Comparison of ENCODE assay signal across 10 cellular contexts in the genomic region with DNA sequence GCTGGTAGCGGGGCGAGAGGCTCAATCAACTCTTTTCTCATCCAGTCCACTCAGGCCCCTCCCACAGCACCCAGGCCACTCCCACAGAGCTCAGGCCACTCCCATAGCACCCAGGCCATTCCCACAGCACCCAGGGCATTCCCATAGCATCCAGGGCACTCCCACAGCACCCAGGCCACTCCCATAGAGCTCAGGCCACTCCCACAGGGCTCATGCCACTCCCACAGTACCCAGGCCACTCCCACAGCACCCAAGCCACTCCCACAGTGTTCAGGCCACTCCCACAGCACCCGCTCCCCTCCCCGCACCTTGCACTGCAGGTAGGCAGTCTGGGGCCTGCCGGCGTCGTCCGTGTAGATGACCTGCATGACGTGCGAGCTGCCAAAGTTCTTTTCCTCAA. TPM values are rescaled to one million over a fixed set of nuclear protein-coding genes. Genes with fewer than 3 reads are reported as not detected.
DNase-seq lines count a peak whose midpoint lies in the region; ATAC-seq and TF ChIP-seq lines count a peak whose summit lies in the region.
"Not testable (repeated sequence)": the region's sequence is repeated elsewhere in the genome, so short reads cannot be mapped to it uniquely, and the experiment has no call there.
"Had no signal": no experiment of that assay in that cellular context is flagged by ENCODE, and none has a peak within 500 bp of the region (broad histone marks: within the 10 kb centered on the region; RNA-seq: fewer than 3 reads in every experiment).

No MANE protein-coding gene starts in this region.

- peak; percentile 56 for DNase-seq in EH (ENCODE audit: low read depth)
- DNase-seq in NAMALWA (ENCODE audit: low spot score), result peak; percentile 63
- DNase-seq in SW480 (ENCODE audit: low spot score), result peak; percentile 41
- DNase-seq in activated CD8-positive, alpha-beta T cell treated with anti-CD3 and anti-CD28 coated beads for 36 hours, result peak; percentile 56
- peak; percentile 16 for DNase-seq in astrocyte of the hippocampus (ENCODE audit: low read depth, low spot score)
- DNase-seq in fibroblast of pulmonary artery (ENCODE audit: low read depth), result peak; percentile 42
- peak in 7 of 10 donors; percentile 29 to 59 (median 51) for DNase-seq in naive thymus-derived CD8-positive, alpha-beta T cell
- peak in 1 of 2 donors; percentile 52 for DNase-seq in upper lobe of left lung

- H3K36me3 Mint-ChIP-seq in activated CD8-positive, alpha-beta T cell treated with anti-CD3 and anti-CD28 coated beads for 36 hours (ENCODE audit: low read depth), result peaks cover 14% of the 10 kb centered on the region
- peaks cover 0 to 15% (median 0%) of the 10 kb centered on the region in 3 donors for H3K36me3 Mint-ChIP-seq in naive thymus-derived CD8-positive, alpha-beta T cell

- H3K36me3 ChIP-seq in upper lobe of left lung, result not testable (repeated sequence)

- H3K27ac ChIP-seq in upper lobe of left lung, result not testable (repeated sequence)

- H3K4me1 Mint-ChIP-seq in activated CD8-positive, alpha-beta T cell treated with anti-CD3 and anti-CD28 coated beads for 36 hours (ENCODE audit: low read depth), result not testable (repeated sequence)
- peaks cover 2 to 10% (median 7%) of the 10 kb centered on the region in 4 donors for H3K4me1 Mint-ChIP-seq in naive thymus-derived CD8-positive, alpha-beta T cell

- H3K4me1 ChIP-seq in upper lobe of left lung, result not testable (repeated sequence)

- H3K4me3 ChIP-seq in fibroblast of pulmonary artery (replicated peaks; ENCODE audit: low read depth, low read length); upper lobe of left lung: not testable (repeated sequence)

- H3K4me3 Mint-ChIP-seq in activated CD8-positive, alpha-beta T cell treated with anti-CD3 and anti-CD28 coated beads for 36 hours, result not testable (repeated sequence)
- H3K4me3 Mint-ChIP-seq in naive thymus-derived CD8-positive, alpha-beta T cell, result peak overlapping the region in 1 of 10 donors; percentile 34

- H3K27ac Mint-ChIP-seq in activated CD8-positive, alpha-beta T cell treated with anti-CD3 and anti-CD28 coated beads for 36 hours, result not testable (repeated sequence)
- H3K27ac Mint-ChIP-seq in naive thymus-derived CD8-positive, alpha-beta T cell, result peak overlapping the region in 2 of 10 donors; percentile 27 to 49

- H3K9me3 ChIP-seq in upper lobe of left lung, result not testable (repeated sequence)

- not testable (repeated sequence) for H3K27me3 ChIP-seq in upper lobe of left lung

- CTCF ChIA-PET in activated CD8-positive, alpha-beta T cell treated with anti-CD3 and anti-CD28 coated beads for 36 hours (lab: Charles Lee), result not testable (repeated sequence)

- WGBS in upper lobe of left lung, 2 donors, result 55 to 63% methylated on average over 4 to 8 of the region's 10 CpGs

- not testable (repeated sequence) for TF ChIP-seq EP300 in upper lobe of left lung (IDR thresholded peaks at IDR 0.05)

- intact Hi-C loops in activated CD8-positive, alpha-beta T cell treated with anti-CD3 and anti-CD28 coated beads for 36 hours (cut with micrococcal nuclease), result not testable (repeated sequence)

- POLR2A ChIA-PET in activated CD8-positive, alpha-beta T cell treated with anti-CD3 and anti-CD28 coated beads for 36 hours (lab: Charles Lee); naive thymus-derived CD8-positive, alpha-beta T cell (lab: Charles Lee): not testable (repeated sequence)

- not testable (repeated sequence) for TF ChIP-seq CTCF in activated CD8-positive, alpha-beta T cell treated with anti-CD3 and anti-CD28 coated beads for 36 hours (IDR thresholded peaks at IDR 0.05); fibroblast of pulmonary artery (IDR thresholded peaks at IDR 0.05; ENCODE audit: low read length, missing control alignments); upper lobe of left lung (IDR thresholded peaks at IDR 0.05)

- peak; percentile 34 for ATAC-seq in activated CD8-positive, alpha-beta T cell treated with anti-CD3 and anti-CD28 coated beads for 36 hours
- ATAC-seq in naive thymus-derived CD8-positive, alpha-beta T cell, result peak; percentile 5 to 20
- ATAC-seq in upper lobe of left lung (ENCODE audit: low FRiP score in 2 of 2), result peak; percentile 7 to 32

- TF ChIP-seq POLR2A in upper lobe of left lung (IDR thresholded peaks at IDR 0.05), result not testable (repeated sequence)

- not testable (repeated sequence) for H3K9me3 Mint-ChIP-seq in activated CD8-positive, alpha-beta T cell treated with anti-CD3 and anti-CD28 coated beads for 36 hours; naive thymus-derived CD8-positive, alpha-beta T cell

- not testable (repeated sequence) for H3K27me3 Mint-ChIP-seq in activated CD8-positive, alpha-beta T cell treated with anti-CD3 and anti-CD28 coated beads for 36 hours; naive thymus-derived CD8-positive, alpha-beta T cell

RNA-seq across cellular contexts. Expression of gene DBNL, which starts 8.1 kb away (rescaled TPM):
- 100 to 1,000 TPM; 108 to 110 TPM for total RNA-seq in activated CD8-positive, alpha-beta T cell treated with anti-CD3 and anti-CD28 coated beads for 36 hours
- total RNA-seq in naive thymus-derived CD8-positive, alpha-beta T cell, result 100 to 1,000 TPM; 184 to 192 TPM
- polyA plus RNA-seq in naive thymus-derived CD8-positive, alpha-beta T cell, result 100 to 1,000 TPM; 180 to 222 (median 218) TPM
- 100 to 1,000 TPM in 5 of 6 donors, 10 to 100 TPM in 1; 81.8 to 169 (median 130) TPM for total RNA-seq in upper lobe of left lung

RNA-seq across cellular contexts. Expression of gene PGAM2, which starts 29.0 kb away (rescaled TPM):
- under 1 TPM in 1 of 2 experiments, not detected in 1; 0.49 TPM for total RNA-seq in activated CD8-positive, alpha-beta T cell treated with anti-CD3 and anti-CD28 coated beads for 36 hours
- total RNA-seq in naive thymus-derived CD8-positive, alpha-beta T cell, result 1 to 10 TPM; 3.3 to 3.9 TPM
- not detected for polyA plus RNA-seq in naive thymus-derived CD8-positive, alpha-beta T cell
- under 1 TPM in 4 of 6 donors, not detected in 2; 0.26 to 0.91 (median 0.75) TPM for total RNA-seq in upper lobe of left lung

RNA-seq across cellular contexts. Expression of gene SPDYE1, which starts 38.7 kb away (rescaled TPM):
- total RNA-seq in activated CD8-positive, alpha-beta T cell treated with anti-CD3 and anti-CD28 coated beads for 36 hours, result not detected
- not detected for total RNA-seq in naive thymus-derived CD8-positive, alpha-beta T cell
- under 1 TPM in 2 of 3 donors, not detected in 1; 0.12 to 0.14 TPM for polyA plus RNA-seq in naive thymus-derived CD8-positive, alpha-beta T cell
- total RNA-seq in upper lobe of left lung, result not detected
- total RNA-seq: neural crest cell had no signal
- polyA plus RNA-seq: heart right ventricle had no signal

RNA-seq across cellular contexts. Expression of gene POLM, which starts 46.0 kb away (rescaled TPM):
- total RNA-seq in activated CD8-positive, alpha-beta T cell treated with anti-CD3 and anti-CD28 coated beads for 36 hours, result 10 to 100 TPM; 35.4 to 37.2 TPM
- total RNA-seq in naive thymus-derived CD8-positive, alpha-beta T cell, result 100 to 1,000 TPM in 1 of 2 experiments, 10 to 100 TPM in 1; 96.4 to 106 TPM
- 10 to 100 TPM; 11.1 to 24.8 (median 15.0) TPM for polyA plus RNA-seq in naive thymus-derived CD8-positive, alpha-beta T cell
- 100 to 1,000 TPM in 1 of 6 donors, 10 to 100 TPM in 5; 17.3 to 178 (median 37.1) TPM for total RNA-seq in upper lobe of left lung
